Comparison of ENCODE assay signal across 8 cellular contexts in the genomic region with DNA sequence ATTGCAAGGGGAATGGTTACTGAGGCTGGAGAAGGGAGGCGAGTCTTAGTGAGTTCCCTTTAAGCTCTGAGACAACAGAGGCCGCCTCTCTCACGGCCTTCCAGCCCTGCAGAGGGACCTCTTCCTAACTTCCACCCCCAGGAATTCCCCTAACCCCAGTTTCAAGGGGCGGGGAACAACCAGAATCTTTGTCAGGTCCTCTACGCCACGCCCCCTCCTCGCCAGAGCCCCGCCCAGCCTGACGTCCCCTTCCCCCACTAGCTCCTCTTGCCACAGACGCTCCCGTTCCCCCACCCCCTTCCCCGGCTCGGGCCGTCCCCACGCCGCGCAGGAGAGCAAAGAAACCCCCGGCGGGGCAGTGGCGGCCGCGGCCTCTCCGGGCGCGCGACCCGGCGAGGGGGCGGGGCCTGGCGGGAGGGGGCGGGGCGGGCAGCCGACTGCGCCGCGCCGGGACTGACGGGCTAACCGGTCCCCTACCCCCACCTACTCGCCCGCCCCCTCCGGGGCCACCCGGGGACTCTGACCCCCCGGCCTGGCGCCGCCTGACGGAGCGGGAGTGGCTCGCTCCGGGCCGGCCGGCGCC. TPM values are rescaled to one million over a fixed set of nuclear protein-coding genes. Genes with fewer than 3 reads are reported as not detected.
A peak's percentile ranks its signal among the peaks of the same experiment; 100 is the strongest.
DNase-seq lines count a peak whose midpoint lies in the region; ATAC-seq and TF ChIP-seq lines count a peak whose summit lies in the region.

No MANE protein-coding gene starts in this region.

- CTCF ChIA-PET in A673 (lab: Charles Lee), result interaction anchor here (1.2 kb wide), 1 partner anchor 91 kb away, joined by 3 read pairs; no protein-coding TSS in a partner anchor

- ATAC-seq in GM18861 (IDR thresholded peaks at IDR 0.05; ENCODE audit: unreplicated experiment) (peak; percentile 54), HG03095 (IDR thresholded peaks at IDR 0.05; ENCODE audit: unreplicated experiment) (peak; percentile 55)

- H3K9me3 ChIP-seq in A673 (ENCODE audit: low read depth, low read length, poor library complexity, severe bottlenecking), result no peaks in the 10 kb centered on the region

- peak overlapping the region; percentile 66 for H3K27ac ChIP-seq in A673 (ENCODE audit: low read depth, low read length, poor library complexity, severe bottlenecking)

- H3K4me3 ChIP-seq in A673 (ENCODE audit: low read depth, low read length, poor library complexity, severe bottlenecking) (peak overlapping the region; percentile 70), kidney epithelial cell (ENCODE audit: low read depth, low read length) (peak overlapping the region; percentile 67)

- TF ChIP-seq CTCF in A673 (conservative IDR thresholded peaks at IDR 0.05; ENCODE audit: low read depth, low read length) (no peak), kidney epithelial cell (IDR thresholded peaks at IDR 0.05; ENCODE audit: insufficient read depth, low read length, poor library complexity, severe bottlenecking) (no peak)

- no TSS peak for BruUV-seq in A673 (replicated peaks; lab: Mats Ljungman, UMichigan)

- DNase-seq in A673 (ENCODE audit: low spot score), result peak; percentile 89
- DNase-seq in NCI-H460 (ENCODE audit: extremely low read depth, low read depth), result peak; percentile 82
- DNase-seq in activated CD4-positive, alpha-beta T cell treated with anti-CD3 and anti-CD28 coated beads for 1 hour, result peak; percentile 90
- DNase-seq in cerebellum (ENCODE audit: low spot score), result peak; percentile 77
- peak; percentile 79 for DNase-seq in kidney epithelial cell (ENCODE audit: low read depth)
- DNase-seq in stimulated activated CD4-positive, alpha-beta T cell treated with anti-CD3 and anti-CD28 coated beads, Interleukin-15, amount 100 ng/mL, for 24 hours, result peak; percentile 98

- H3K36me3 ChIP-seq in A673 (ENCODE audit: insufficient read depth, low read length, poor library complexity, severe bottlenecking) (no peaks in the 10 kb centered on the region), kidney epithelial cell (ENCODE audit: control insufficient read depth, insufficient read depth, low read length) (no peaks in the 10 kb centered on the region)

- H3K27me3 ChIP-seq in A673 (replicated peaks; ENCODE audit: insufficient read depth, low read depth, low read length, poor library complexity), result no peaks in the 10 kb centered on the region
- no peaks in the 10 kb centered on the region for H3K27me3 ChIP-seq in kidney epithelial cell (ENCODE audit: control insufficient read depth, insufficient read depth, low read length)

- POLR2A ChIA-PET in A673 (lab: Charles Lee; ENCODE audit: low non-redundant PET), result no interaction called here

- intact Hi-C loops in A673 (cut with micrococcal nuclease; ENCODE audit: unreplicated experiment), result no loop called here

- H3K4me1 ChIP-seq in A673 (ENCODE audit: insufficient read depth, low read length, poor library complexity, severe bottlenecking), result peaks cover 13% of the 10 kb centered on the region

RNA-seq across cellular contexts. Expression of gene TMEM156, which starts 12.2 kb away (rescaled TPM):
- not detected in 2 replicates for total RNA-seq in A673 (2021)
- total RNA-seq in NCI-H460 (2014; rRNA removed; shearing (Covaris generic)), result 5.8 and 7.2 TPM in 2 replicates
- polyA plus RNA-seq in NCI-H460 (2014; cell fraction: nucleus; rRNA removed), result 3.7 and 4.4 TPM in 2 replicates
- total RNA-seq in cerebellum, result 0.09 TPM
- 2.0 and 5.2 TPM in 2 replicates for total RNA-seq in kidney epithelial cell

RNA-seq across cellular contexts. Expression of gene KLHL5, which starts 17.6 kb away (rescaled TPM):
- total RNA-seq in A673 (2021) (21.6 and 29.3 TPM in 2 replicates), cerebellum (116 TPM), kidney epithelial cell (56.2 and 57.1 TPM in 2 replicates)
- total RNA-seq in NCI-H460 (2014; rRNA removed; shearing (Covaris generic)), result 46.2 and 55.1 TPM in 2 replicates
- polyA plus RNA-seq in NCI-H460 (2014; cell fraction: nucleus; rRNA removed), result 29.3 and 42.8 TPM in 2 replicates

Comparison
In these comparisons a context has a peak if more than half of its experiments do, and no peak if none do; other contexts are left out.
1. Peak in every context shown above with its lines: DNase-seq, ATAC-seq, H3K4me3 ChIP-seq and H3K27ac ChIP-seq.